Comparison of ENCODE assay signal across 24 cellular contexts in genomic region chr22:34015642-34016041, GRCh38.
"Had no signal": no experiment of that assay in that cellular context is flagged by ENCODE, and none has a peak within 500 bp of the region (broad histone marks: within the 10 kb centered on the region; RNA-seq: fewer than 3 reads in every experiment).

No MANE protein-coding gene starts in this region.

- FAIRE-seq: K562 had no signal

- H3K27ac ChIP-seq: KMS-11, RWPE1 had no signal

- H3K4me3 ChIP-seq: K562 had no signal

- DNase-seq: Kasumi-1, MM.1S, NCI-H1048, NCI-H1105, NCI-H1417, NCI-H1436 treated with DMSO at 0.1 percent for 48 hours, NCI-H1694 treated with DMSO at 0.1 percent for 48 hours, NCI-H1930, NCI-H2081, NCI-H2107, NCI-H226, NCI-H446, NCI-H510A, NCI-H524 treated with DMSO at 0.1 percent for 48 hours, NCI-H69, NCI-H774, PC-3, SHP77, SK-N-SH, SW 1271 had no signal

- ATAC-seq: K562, Panc1, PC-3 had no signal

- H3K9ac ChIP-seq: KMS-11, SK-N-SH had no signal

- H3K4me2 ChIP-seq: KMS-11, SK-N-SH had no signal
